In the genomic region with DNA sequence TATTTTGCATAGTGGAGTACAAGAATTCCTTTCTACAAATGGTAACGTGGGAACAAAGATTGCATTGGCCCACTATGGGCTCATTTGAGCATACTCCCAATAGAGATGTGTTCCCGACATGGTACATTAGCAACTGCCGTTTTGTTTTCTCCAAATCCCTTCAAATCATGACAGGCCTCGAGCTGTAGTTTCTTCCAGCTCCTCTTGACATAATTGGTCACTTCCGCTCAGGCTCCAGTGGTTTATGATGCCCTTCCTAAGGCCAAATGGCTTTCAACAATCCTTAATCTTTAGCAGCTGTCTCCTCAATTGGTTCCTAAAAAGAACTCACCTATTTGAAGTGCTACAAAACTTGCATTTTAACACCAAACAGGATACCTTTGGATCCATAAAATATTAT, we compare ENCODE assay signal across 17 cellular contexts.
DNase-seq lines count a peak whose midpoint lies in the region; ATAC-seq, FAIRE-seq and TF ChIP-seq lines count a peak whose summit lies in the region.
"Had no signal": no experiment of that assay in that cellular context is flagged by ENCODE, and none has a peak within 500 bp of the region (broad histone marks: within the 10 kb centered on the region; RNA-seq: fewer than 3 reads in every experiment).

No MANE protein-coding gene starts in this region.

- CTCF ChIA-PET in activated CD8-positive, alpha-beta memory T cell treated with anti-CD3 and anti-CD28 coated beads, Interleukin-2, amount 10 ng/mL, durations not matched to agents 7 days and 5 days (lab: Charles Lee), result interaction anchor here (2.2 kb wide), 1 partner anchor 12 kb away, joined by 6 read pairs; no protein-coding TSS in a partner anchor

- TF ChIP-seq CTCF in nephron progenitor cell (IDR thresholded peaks at IDR 0.05) (no peak), kidney (IDR thresholded peaks at IDR 0.05; ENCODE audit: borderline replicate concordance, extremely low read depth, insufficient read depth) (no peak)

- peaks cover 20% of the 10 kb centered on the region for H3K4me1 Mint-ChIP-seq in activated CD8-positive, alpha-beta memory T cell treated with anti-CD3 and anti-CD28 coated beads, Interleukin-2, amount 10 ng/mL, durations not matched to agents 7 days and 5 days
- peaks cover 24% of the 10 kb centered on the region for H3K4me1 Mint-ChIP-seq in nephron progenitor cell

- no peak for ATAC-seq in activated CD8-positive, alpha-beta memory T cell treated with anti-CD3 and anti-CD28 coated beads, Interleukin-2, amount 10 ng/mL, durations not matched to agents 7 days and 5 days
- peak; percentile 4 for ATAC-seq in GM21528 (IDR thresholded peaks at IDR 0.05; ENCODE audit: low FRiP score, unreplicated experiment)

- H3K9ac ChIP-seq in kidney (ENCODE audit: low read length in 2 of 2), result no peak overlapping the region
- H3K9ac ChIP-seq: KMS-11 had no signal

- H3K36me3 Mint-ChIP-seq in activated CD8-positive, alpha-beta memory T cell treated with anti-CD3 and anti-CD28 coated beads, Interleukin-2, amount 10 ng/mL, durations not matched to agents 7 days and 5 days, result no peaks in the 10 kb centered on the region
- no peaks in the 10 kb centered on the region for H3K36me3 Mint-ChIP-seq in nephron progenitor cell (ENCODE audit: low read depth)

- H3K27ac Mint-ChIP-seq in activated CD8-positive, alpha-beta memory T cell treated with anti-CD3 and anti-CD28 coated beads, Interleukin-2, amount 10 ng/mL, durations not matched to agents 7 days and 5 days, result peak overlapping the region; percentile 43
- peak overlapping the region; percentile 32 for H3K27ac Mint-ChIP-seq in nephron progenitor cell

- no peaks in the 10 kb centered on the region for H3K9me3 Mint-ChIP-seq in activated CD8-positive, alpha-beta memory T cell treated with anti-CD3 and anti-CD28 coated beads, Interleukin-2, amount 10 ng/mL, durations not matched to agents 7 days and 5 days (ENCODE audit: low read depth)
- H3K9me3 Mint-ChIP-seq in nephron progenitor cell, result no peaks in the 10 kb centered on the region

- no peak overlapping the region for H3K27ac ChIP-seq in kidney (ENCODE audit: low read depth in 2 of 2, low read length in 2 of 2)
- H3K27ac ChIP-seq: KMS-11, Peyer's patch had no signal

- peaks cover 4% of the 10 kb centered on the region for H3K27me3 Mint-ChIP-seq in activated CD8-positive, alpha-beta memory T cell treated with anti-CD3 and anti-CD28 coated beads, Interleukin-2, amount 10 ng/mL, durations not matched to agents 7 days and 5 days
- no peaks in the 10 kb centered on the region for H3K27me3 Mint-ChIP-seq in nephron progenitor cell (ENCODE audit: low read depth, poor library complexity)

- no peak overlapping the region for H3K4me3 Mint-ChIP-seq in activated CD8-positive, alpha-beta memory T cell treated with anti-CD3 and anti-CD28 coated beads, Interleukin-2, amount 10 ng/mL, durations not matched to agents 7 days and 5 days
- H3K4me3 Mint-ChIP-seq in nephron progenitor cell, result no peak overlapping the region

- H3K4me1 ChIP-seq in kidney (ENCODE audit: control insufficient read depth in 1 of 2, insufficient read depth in 1 of 2, low read depth in 1 of 2, low read length in 2 of 2), result no peaks in the 10 kb centered on the region
- H3K4me1 ChIP-seq: Peyer's patch had no signal

- no peak for FAIRE-seq in kidney (lab: Jason Lieb, UNC)

- no peak for DNase-seq in activated CD8-positive, alpha-beta memory T cell treated with anti-CD3 and anti-CD28 coated beads, Interleukin-2, amount 10 ng/mL, durations not matched to agents 7 days and 5 days
- no peak for DNase-seq in activated CD8-positive, alpha-beta memory T cell treated with anti-CD3 and anti-CD28 coated beads for 24 hours
- DNase-seq in RPMI7951 (ENCODE audit: low read depth), result peak; percentile 4
- DNase-seq in nephron progenitor cell, result no peak
- DNase-seq in kidney, result no peak
- DNase-seq in kidney glomerular epithelial cell (lab: John Stamatoyannopoulos, UW), result no peak
- DNase-seq: COR-L47, GF-D8, H7, NCI-H1092, NCI-H187, NCI-H446 treated with DMSO at 0.1 percent for 48 hours, NCI-H774, Peyer's patch, SHP77 treated with DMSO at 0.1 percent for 48 hours had no signal

- H3K36me3 ChIP-seq in kidney (ENCODE audit: control insufficient read depth in 1 of 2, insufficient read depth in 2 of 2, low read length in 2 of 2), result no peaks in the 10 kb centered on the region
- H3K36me3 ChIP-seq: Peyer's patch had no signal

- intact Hi-C loops in kidney (cut with DNase I), result no loop called here

- no peak overlapping the region for H3K4me3 ChIP-seq in kidney (ENCODE audit: low read length in 2 of 2)
- H3K4me3 ChIP-seq: Peyer's patch had no signal

- H3K9me3 ChIP-seq in kidney (ENCODE audit: control insufficient read depth in 1 of 2, low read length in 2 of 2), result no peaks in the 10 kb centered on the region
- H3K9me3 ChIP-seq: Peyer's patch had no signal
